Comparison of ENCODE assay signal across 9 cellular contexts in genomic region chr7:106065560-106066500, GRCh38. TPM values are rescaled to one million over a fixed set of nuclear protein-coding genes. Genes with fewer than 3 reads are reported as not detected.
A peak's percentile ranks its signal among the peaks of the same experiment; 100 is the strongest.
DNase-seq lines count a peak whose midpoint lies in the region; ATAC-seq and TF ChIP-seq lines count a peak whose summit lies in the region.
"Had no signal": no experiment of that assay in that cellular context is flagged by ENCODE, and none has a peak within 500 bp of the region (broad histone marks: within the 10 kb centered on the region; RNA-seq: fewer than 3 reads in every experiment).

No MANE protein-coding gene starts in this region.

- no peak overlapping the region for H2BK120ac ChIP-seq in neuronal stem cell (ENCODE audit: low read depth, low read length)

- ATAC-seq in Panc1 (peak; percentile 42), HG02870 (IDR thresholded peaks at IDR 0.05; ENCODE audit: unreplicated experiment) (no peak), T-cell (replicated peaks in 1 of 4) (no peak), HG02973 (IDR thresholded peaks at IDR 0.05; ENCODE audit: unreplicated experiment) (no peak)
- ATAC-seq: CD8-positive, alpha-beta T cell had no signal

- H2BK12ac ChIP-seq in neuronal stem cell (ENCODE audit: low read length): no peak overlapping the region

- H3K9me3 ChIP-seq in Panc1 (ENCODE audit: control insufficient read depth, insufficient read depth, low read depth, low read length) (no peaks in the 10 kb centered on the region), fibroblast of lung (ENCODE audit: control insufficient read depth, insufficient read depth, low read depth, low read length) (no peaks in the 10 kb centered on the region), neuronal stem cell (replicated peaks in 1 of 2; ENCODE audit: control insufficient read depth in 2 of 2, insufficient read depth in 1 of 2, low read depth in 1 of 2, low read length in 2 of 2) (peaks cover 0 to 9% of the 10 kb centered on the region in 2 donors)

- H3K14ac ChIP-seq in neuronal stem cell (ENCODE audit: low read length): no peak overlapping the region

- no peak overlapping the region for H3K4ac ChIP-seq in neuronal stem cell (ENCODE audit: low read length)

- H3K4me3 Mint-ChIP-seq in T-cell: no peak overlapping the region
- H3K4me3 Mint-ChIP-seq in T-helper 2 cell treated with Interferon-gamma antibody and Interleukin-4, amounts not matched to agents 5 μg/mL and 100 μg/mL, for 36 hours: no peak overlapping the region
- H3K4me3 Mint-ChIP-seq: CD8-positive, alpha-beta T cell had no signal

- no peaks in the 10 kb centered on the region for H3K36me3 Mint-ChIP-seq in T-cell
- H3K36me3 Mint-ChIP-seq in T-helper 2 cell treated with Interferon-gamma antibody and Interleukin-4, amounts not matched to agents 5 μg/mL and 100 μg/mL, for 36 hours (ENCODE audit: low read depth): no peaks in the 10 kb centered on the region
- H3K36me3 Mint-ChIP-seq: CD8-positive, alpha-beta T cell had no signal

- no CpG with 5 or more reads among the region's 26 CpGs for WGBS in neuronal stem cell (ENCODE audit: extremely low coverage in 2 of 2, insufficient read length in 2 of 2, insufficient replicate concordance in 1 of 2), 2 donors

- no peak overlapping the region for H3K23ac ChIP-seq in neuronal stem cell (ENCODE audit: low read depth, low read length, poor library complexity)

- peak overlapping the region; percentile 1 for H2BK15ac ChIP-seq in neuronal stem cell (ENCODE audit: low read length)

- H3K4me1 ChIP-seq in Panc1 (ENCODE audit: control insufficient read depth, insufficient read depth, low read length): peaks cover 48% of the 10 kb centered on the region
- peaks cover 8% of the 10 kb centered on the region for H3K4me1 ChIP-seq in fibroblast of lung (ENCODE audit: control insufficient read depth, extremely low read depth, insufficient read depth, low read length)
- peaks cover 17 to 18% of the 10 kb centered on the region in 2 donors for H3K4me1 ChIP-seq in neuronal stem cell (ENCODE audit: control insufficient read depth in 2 of 2, insufficient read depth in 1 of 2, low read depth in 1 of 2, low read length in 2 of 2)

- H3K36me3 ChIP-seq in Panc1 (ENCODE audit: control insufficient read depth, insufficient read depth, low read length) (no peaks in the 10 kb centered on the region), fibroblast of lung (ENCODE audit: control insufficient read depth, insufficient read depth, low read length) (no peaks in the 10 kb centered on the region), neuronal stem cell (replicated peaks in 1 of 2; ENCODE audit: control insufficient read depth in 2 of 2, insufficient read depth in 2 of 2, low read length in 2 of 2) (no peaks in the 10 kb centered on the region)

- H3K9me3 Mint-ChIP-seq in T-cell: no peaks in the 10 kb centered on the region
- no peaks in the 10 kb centered on the region for H3K9me3 Mint-ChIP-seq in T-helper 2 cell treated with Interferon-gamma antibody and Interleukin-4, amounts not matched to agents 5 μg/mL and 100 μg/mL, for 36 hours
- H3K9me3 Mint-ChIP-seq: CD8-positive, alpha-beta T cell had no signal

- peaks cover 27 to 40% (median 38%) of the 10 kb centered on the region in 3 donors for H3K4me1 Mint-ChIP-seq in T-cell
- H3K4me1 Mint-ChIP-seq in T-helper 2 cell treated with Interferon-gamma antibody and Interleukin-4, amounts not matched to agents 5 μg/mL and 100 μg/mL, for 36 hours (ENCODE audit: low read depth): peaks cover 41% of the 10 kb centered on the region

- H3K4me2 ChIP-seq in fibroblast of lung (ENCODE audit: extremely low read depth, insufficient read depth, low read length) (peak overlapping the region; percentile 85), neuronal stem cell (ENCODE audit: insufficient read depth, low read length, poor library complexity, severe bottlenecking) (no peak overlapping the region)

- in situ Hi-C loops in Panc1 (cut with HindIII; ENCODE audit: low pct_unique_long_range_greater_than_20kb, low sequenced_read_pairs): loop anchor here (25.0 kb wide), 1 partner anchor 96 kb away; no protein-coding TSS in a partner anchor

- H4K8ac ChIP-seq in neuronal stem cell (ENCODE audit: low read depth, low read length): no peak overlapping the region

- H2AFZ ChIP-seq in fibroblast of lung (ENCODE audit: low read length) (peak overlapping the region; percentile 73), neuronal stem cell (ENCODE audit: low read length) (peak overlapping the region; percentile 81)

- H3K27me3 ChIP-seq in Panc1 (ENCODE audit: control insufficient read depth, insufficient read depth, low read length) (no peaks in the 10 kb centered on the region), fibroblast of lung (ENCODE audit: control insufficient read depth, insufficient read depth, low read length) (no peaks in the 10 kb centered on the region), neuronal stem cell (ENCODE audit: control insufficient read depth in 3 of 3, insufficient read depth in 3 of 3, low read depth in 1 of 3, low read length in 3 of 3) (peaks cover 0 to 13% (median 0%) of the 10 kb centered on the region in 3 experiments)

- no peaks in the 10 kb centered on the region for H4K20me1 ChIP-seq in fibroblast of lung (ENCODE audit: control insufficient read depth, extremely low read depth, insufficient read depth, low read length)

- no peak overlapping the region for H3K27ac Mint-ChIP-seq in T-cell
- no peak overlapping the region for H3K27ac Mint-ChIP-seq in T-helper 2 cell treated with Interferon-gamma antibody and Interleukin-4, amounts not matched to agents 5 μg/mL and 100 μg/mL, for 36 hours
- H3K27ac Mint-ChIP-seq: CD8-positive, alpha-beta T cell had no signal

- POLR2A ChIA-PET in AG04449 (lab: Yijun Ruan, JAX) (no interaction called here), Panc1 (lab: Charles Lee) (interaction anchor here (0.7 kb wide), 1 partner anchor 196 kb away, joined by 15 read pairs; no protein-coding TSS in a partner anchor), T-cell (lab: Charles Lee) (interaction anchor here in 1 of 2 donors (0.6 to 0.9 kb wide), 2 partner anchors 20 to 208 kb away, joined by 3 to 5 read pairs; no protein-coding TSS in a partner anchor)

- H4K91ac ChIP-seq in neuronal stem cell (ENCODE audit: low read depth, low read length, poor library complexity): no peak overlapping the region

- H3K9ac ChIP-seq in fibroblast of lung (ENCODE audit: insufficient read depth, low read length): no peak overlapping the region
- no peak overlapping the region for H3K9ac ChIP-seq in neuronal stem cell (ENCODE audit: low read depth, low read length, poor library complexity)

- CTCF ChIA-PET in AG04449 (lab: Yijun Ruan, JAX): interaction anchor here (0.8 to 3.9 kb wide), 6 partner anchors 8 to 584 kb away, joined by 3 to 31 read pairs (median 4); no protein-coding TSS in a partner anchor
- CTCF ChIA-PET in Panc1 (lab: Charles Lee): no interaction called here
- CTCF ChIA-PET in T-cell (lab: Charles Lee): interaction anchor here in 1 of 2 donors (0.6 to 1.1 kb wide), 2 partner anchors 9 to 131 kb away, joined by 3 read pairs; no protein-coding TSS in a partner anchor

- no peaks in the 10 kb centered on the region for H3K79me1 ChIP-seq in neuronal stem cell (ENCODE audit: low read depth, low read length)

- H2BK5ac ChIP-seq in neuronal stem cell (ENCODE audit: low read length): peak overlapping the region; percentile 75

- DNase-seq in AG04449 (ENCODE audit: low read depth, low spot score): no peak
- no peak for DNase-seq in Panc1 (ENCODE audit: low read depth, low spot score)
- peak in 1 of 2 donors; percentile 46 for DNase-seq in fibroblast of lung (ENCODE audit: low read depth in 2 of 2)
- DNase-seq in neuronal stem cell (ENCODE audit: low spot score): no peak
- DNase-seq in T-cell: no peak
- DNase-seq in T-helper 2 cell treated with Interferon-gamma antibody and Interleukin-4, amounts not matched to agents 5 μg/mL and 100 μg/mL, for 36 hours (ENCODE audit: low spot score): no peak

- intact Hi-C loops in Panc1 (cut with micrococcal nuclease; ENCODE audit: unreplicated experiment): no loop called here

- H3K4me3 ChIP-seq in AG04449 (ENCODE audit: low read depth, low read length) (peak overlapping the region; percentile 32), Panc1 (ENCODE audit: low read depth in 2 of 2, low read length in 2 of 2) (peak overlapping the region; percentile 12 to 41), fibroblast of lung (replicated peaks in 1 of 4; ENCODE audit: control extremely low read depth in 1 of 4, insufficient read depth in 1 of 4, low read depth in 3 of 4, low read length in 4 of 4) (peak overlapping the region; percentile 26 to 38 (median 28)), neuronal stem cell (ENCODE audit: low read length in 2 of 2) (no peak overlapping the region)

- no peaks in the 10 kb centered on the region for H3K27me3 Mint-ChIP-seq in T-cell
- H3K27me3 Mint-ChIP-seq in T-helper 2 cell treated with Interferon-gamma antibody and Interleukin-4, amounts not matched to agents 5 μg/mL and 100 μg/mL, for 36 hours (ENCODE audit: low read depth): no peaks in the 10 kb centered on the region

- no peak for TF ChIP-seq CTCF in AG04449 (IDR thresholded peaks at IDR 0.05; ENCODE audit: insufficient read depth, low read length, missing control alignments)
- no peak for TF ChIP-seq CTCF in Panc1 (IDR thresholded peaks at IDR 0.05)
- TF ChIP-seq CTCF in fibroblast of lung (conservative IDR thresholded peaks at IDR 0.05 in 1 of 2, IDR thresholded peaks at IDR 0.05 in 1 of 2; ENCODE audit: low read depth in 1 of 2, low read length in 2 of 2): no peak

- no TSS peak for BruUV-seq in Panc1 (replicated peaks; lab: Mats Ljungman, UMichigan)

- no peaks in the 10 kb centered on the region for H3K79me2 ChIP-seq in fibroblast of lung (ENCODE audit: control insufficient read depth, insufficient read depth, low read length)

- peak overlapping the region; percentile 90 for H3K27ac ChIP-seq in Panc1 (ENCODE audit: low read length)
- peak overlapping the region; percentile 40 for H3K27ac ChIP-seq in fibroblast of lung (ENCODE audit: insufficient read depth, low read length)
- H3K27ac ChIP-seq in neuronal stem cell (replicated peaks; ENCODE audit: low read length): no peak overlapping the region

- no peak overlapping the region for H2AK5ac ChIP-seq in neuronal stem cell (ENCODE audit: low read depth, low read length)

- H3K18ac ChIP-seq in neuronal stem cell (ENCODE audit: low read length): peak overlapping the region; percentile 45

RNA-seq across cellular contexts. Expression of gene SYPL1, which starts 46.3 kb away (rescaled TPM):
- 98.3 TPM for total RNA-seq in Panc1 (2021; ENCODE audit: unreplicated experiment)
- polyA plus RNA-seq in Panc1 (2012; ENCODE audit: insufficient read length): 59.7 TPM
- 54.4 and 71.0 TPM in 2 replicates for total RNA-seq in fibroblast of lung
- 108 and 132 TPM in 2 replicates for polyA plus RNA-seq in fibroblast of lung
- 82.2 and 87.9 TPM in 2 replicates for polyA plus RNA-seq in fibroblast of lung (2012)
- polyA minus RNA-seq in fibroblast of lung (ENCODE audit: low replicate concordance): 27.6 and 49.2 TPM in 2 replicates
- polyA plus RNA-seq in neuronal stem cell (2013, experiment 1 of 2): 24.2 TPM
- 25.2 TPM for polyA plus RNA-seq in neuronal stem cell (2013, experiment 2 of 2)
- 10 to 100 TPM; 36.5 to 44.7 (median 42.6) TPM for total RNA-seq in T-cell

Comparison
In these comparisons a context has a peak if more than half of its experiments do, and no peak if none do; other contexts are left out.
1. H3K4me3 ChIP-seq: peak in AG04449 (single experiment), Panc1 (2 of 2) and fibroblast of lung (4 of 4); none in neuronal stem cell (0 of 2).